18 cellular contexts compared by ENCODE assay signal in the genomic region with DNA sequence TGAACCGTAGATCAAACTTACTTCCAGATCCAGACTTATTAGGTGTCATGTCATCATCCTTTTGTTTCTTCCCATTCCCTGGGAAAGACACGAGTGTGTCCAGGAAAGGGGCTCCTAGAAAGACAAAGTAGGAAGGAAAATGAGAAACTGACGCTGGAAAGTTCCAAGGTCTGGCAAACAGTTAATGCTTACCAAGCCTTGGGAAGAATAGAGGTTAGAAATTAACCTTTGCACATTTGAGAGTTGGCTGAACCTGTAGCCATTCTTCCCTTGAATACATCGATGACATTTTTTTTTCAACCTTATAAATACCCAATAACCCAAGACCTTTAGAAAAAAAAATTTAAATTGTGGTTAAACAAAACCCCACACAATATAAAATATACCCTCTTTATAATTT.
A peak's percentile ranks its signal among the peaks of the same experiment; 100 is the strongest.
DNase-seq lines count a peak whose midpoint lies in the region; FAIRE-seq and TF ChIP-seq lines count a peak whose summit lies in the region.
"Had no signal": no experiment of that assay in that cellular context is flagged by ENCODE, and none has a peak within 500 bp of the region (broad histone marks: within the 10 kb centered on the region; RNA-seq: fewer than 3 reads in every experiment).

No MANE protein-coding gene starts in this region.

- H4K20me1 ChIP-seq in keratinocyte (ENCODE audit: control insufficient read depth, extremely low read depth, insufficient read depth, low read length): no peaks in the 10 kb centered on the region
- no peaks in the 10 kb centered on the region for H4K20me1 ChIP-seq in smooth muscle cell (ENCODE audit: low read depth)

- peaks cover 25% of the 10 kb centered on the region for H3F3A ChIP-seq in smooth muscle cell (ENCODE audit: low read depth)

- intact Hi-C loops in head of caudate nucleus (cut with DNase I): no loop called here
- intact Hi-C loops in tibial artery (cut with DNase I; ENCODE audit: low total_unique reads): no loop called here

- H3K4me2 ChIP-seq in keratinocyte (ENCODE audit: control insufficient read depth, extremely low read depth, insufficient read depth, low read depth, low read length): no peak overlapping the region
- H3K4me2 ChIP-seq in smooth muscle cell: peak overlapping the region; percentile 86

- no peaks in the 10 kb centered on the region for H3K79me2 ChIP-seq in keratinocyte (ENCODE audit: control insufficient read depth, insufficient read depth, low read length)
- peaks cover 14% of the 10 kb centered on the region for H3K79me2 ChIP-seq in smooth muscle cell (ENCODE audit: low read depth)

- H3K9me3 ChIP-seq in SJSA1 (replicated peaks) (no peaks in the 10 kb centered on the region), keratinocyte (ENCODE audit: control insufficient read depth, low read depth, low read length) (no peaks in the 10 kb centered on the region), mesodermal cell (ENCODE audit: control insufficient read depth, low read length) (no peaks in the 10 kb centered on the region), smooth muscle cell (replicated peaks; ENCODE audit: low read depth) (no peaks in the 10 kb centered on the region), tibial artery (no peaks in the 10 kb centered on the region)
- H3K9me3 ChIP-seq: BE2C had no signal

- no peaks in the 10 kb centered on the region for H3K9me1 ChIP-seq in keratinocyte (ENCODE audit: control insufficient read depth, extremely low read depth, insufficient read depth, low read length)

- H3K4me3 ChIP-seq in SJSA1 (no peak overlapping the region), keratinocyte (ENCODE audit: control insufficient read depth in 2 of 3, extremely low read depth in 1 of 3, insufficient read depth in 2 of 3, low read depth in 1 of 3, low read length in 3 of 3) (no peak overlapping the region), mesodermal cell (ENCODE audit: extremely low read depth, insufficient read depth, low read length, poor library complexity, severe bottlenecking) (no peak overlapping the region), smooth muscle cell (no peak overlapping the region), tibial artery (no peak overlapping the region)

- H3K27me3 ChIP-seq in SJSA1 (replicated peaks) (no peaks in the 10 kb centered on the region), keratinocyte (ENCODE audit: control insufficient read depth, extremely low read depth, insufficient read depth, low read length) (no peaks in the 10 kb centered on the region), smooth muscle cell (ENCODE audit: low read depth) (no peaks in the 10 kb centered on the region), tibial artery (no peaks in the 10 kb centered on the region)
- H3K27me3 ChIP-seq: BE2C had no signal

- no peak for DNase-seq in SJSA1 (ENCODE audit: low read depth in 1 of 2, low spot score in 2 of 2)
- DNase-seq in keratinocyte (ENCODE audit: low read depth, low spot score): no peak
- no peak for DNase-seq in smooth muscle cell (lab: John Stamatoyannopoulos, UW; ENCODE audit: unreplicated experiment)
- no peak for DNase-seq in head of caudate nucleus
- no peak for DNase-seq in tibial artery
- no peak for DNase-seq in activated effector memory CD4-positive, alpha-beta T cell treated with anti-CD3 and anti-CD28 coated beads, Interleukin-2, amount 50 U/mL, for 16 hours
- no peak for DNase-seq in NCI-H226
- DNase-seq: BE2C, EL, Kasumi-1, NCI-H1417, NCI-H2029, NCI-H2227 treated with DMSO at 0.1 percent for 48 hours, NCI-H510A treated with DMSO at 0.1 percent for 48 hours, NCI-H774 had no signal

- H3K36me3 ChIP-seq in SJSA1: peaks cover 86% of the 10 kb centered on the region
- H3K36me3 ChIP-seq in keratinocyte (ENCODE audit: control insufficient read depth in 2 of 2, extremely low read depth in 1 of 2, insufficient read depth in 2 of 2, low read length in 2 of 2): peaks cover 3 to 15% of the 10 kb centered on the region in 2 experiments
- H3K36me3 ChIP-seq in mesodermal cell (ENCODE audit: control insufficient read depth, insufficient read depth, low read length): peaks cover 65% of the 10 kb centered on the region
- no peaks in the 10 kb centered on the region for H3K36me3 ChIP-seq in smooth muscle cell (ENCODE audit: low read depth)
- H3K36me3 ChIP-seq in tibial artery: no peaks in the 10 kb centered on the region
- H3K36me3 ChIP-seq: BE2C had no signal

- no peak for TF ChIP-seq CTCF in keratinocyte (optimal IDR thresholded peaks at IDR 0.05 in 1 of 3, IDR thresholded peaks at IDR 0.05 in 1 of 3, conservative IDR thresholded peaks at IDR 0.05 in 1 of 3; ENCODE audit: extremely low read depth in 1 of 3, insufficient read depth in 2 of 3, low read length in 3 of 3)
- no peak for TF ChIP-seq CTCF in smooth muscle cell (IDR thresholded peaks at IDR 0.05; ENCODE audit: borderline replicate concordance, insufficient read depth, poor library complexity, severe bottlenecking)
- no peak for TF ChIP-seq CTCF in tibial artery (IDR thresholded peaks at IDR 0.05)

- H3K4me1 ChIP-seq in SJSA1 (replicated peaks) (peaks cover 24% of the 10 kb centered on the region), keratinocyte (ENCODE audit: control insufficient read depth, extremely low read depth, insufficient read depth, low read length) (peaks cover 14% of the 10 kb centered on the region), mesodermal cell (ENCODE audit: control insufficient read depth, insufficient read depth, low read length, poor library complexity, severe bottlenecking) (peaks cover 28% of the 10 kb centered on the region), smooth muscle cell (ENCODE audit: low read depth) (peaks cover 16% of the 10 kb centered on the region), tibial artery (no peaks in the 10 kb centered on the region)
- H3K4me1 ChIP-seq: BE2C had no signal

- no peak overlapping the region for H2AFZ ChIP-seq in keratinocyte (ENCODE audit: control insufficient read depth, low read length)
- no peak overlapping the region for H2AFZ ChIP-seq in smooth muscle cell (ENCODE audit: low read depth)

- peak; percentile 9 for FAIRE-seq in keratinocyte (lab: Jason Lieb, UNC)
- FAIRE-seq: H54, RCC 7860 had no signal

- 94 to 100% methylated on average over 3 of the region's 4 CpGs for WGBS in mesodermal cell (ENCODE audit: insufficient coverage in 2 of 2), 2 experiments
- 89% methylated on average over 4 of the region's 4 CpGs for WGBS in smooth muscle cell (ENCODE audit: low lambda C conversion rate)

- no peak overlapping the region for H3K9ac ChIP-seq in keratinocyte (ENCODE audit: control insufficient read depth, extremely low read depth, insufficient read depth, low read length)
- H3K9ac ChIP-seq in smooth muscle cell (ENCODE audit: low read depth): peak overlapping the region; percentile 60

- H3K27ac ChIP-seq in SJSA1 (peak overlapping the region; percentile 33; the same call in 1 of the 2 replicates), keratinocyte (ENCODE audit: control insufficient read depth, insufficient read depth, low read length) (no peak overlapping the region), mesodermal cell (ENCODE audit: low read depth, low read length, severe bottlenecking) (peak overlapping the region; percentile 90), smooth muscle cell (ENCODE audit: low read depth) (peak overlapping the region; percentile 99), tibial artery (no peak overlapping the region)

- dilution Hi-C loops in keratinocyte (cut with MboI; ENCODE audit: extremely low pct_ligation_motif_present, low sequenced_read_pairs): no loop called here

Comparison
In these comparisons a context has a peak if more than half of its experiments do, and no peak if none do; other contexts are left out.
1. H3K27ac ChIP-seq: peak in SJSA1 (single experiment), mesodermal cell (single experiment) and smooth muscle cell (single experiment); none in keratinocyte (single experiment) and tibial artery (0 of 2).